1 cellular context compared by ENCODE assay signal in the genomic region with DNA sequence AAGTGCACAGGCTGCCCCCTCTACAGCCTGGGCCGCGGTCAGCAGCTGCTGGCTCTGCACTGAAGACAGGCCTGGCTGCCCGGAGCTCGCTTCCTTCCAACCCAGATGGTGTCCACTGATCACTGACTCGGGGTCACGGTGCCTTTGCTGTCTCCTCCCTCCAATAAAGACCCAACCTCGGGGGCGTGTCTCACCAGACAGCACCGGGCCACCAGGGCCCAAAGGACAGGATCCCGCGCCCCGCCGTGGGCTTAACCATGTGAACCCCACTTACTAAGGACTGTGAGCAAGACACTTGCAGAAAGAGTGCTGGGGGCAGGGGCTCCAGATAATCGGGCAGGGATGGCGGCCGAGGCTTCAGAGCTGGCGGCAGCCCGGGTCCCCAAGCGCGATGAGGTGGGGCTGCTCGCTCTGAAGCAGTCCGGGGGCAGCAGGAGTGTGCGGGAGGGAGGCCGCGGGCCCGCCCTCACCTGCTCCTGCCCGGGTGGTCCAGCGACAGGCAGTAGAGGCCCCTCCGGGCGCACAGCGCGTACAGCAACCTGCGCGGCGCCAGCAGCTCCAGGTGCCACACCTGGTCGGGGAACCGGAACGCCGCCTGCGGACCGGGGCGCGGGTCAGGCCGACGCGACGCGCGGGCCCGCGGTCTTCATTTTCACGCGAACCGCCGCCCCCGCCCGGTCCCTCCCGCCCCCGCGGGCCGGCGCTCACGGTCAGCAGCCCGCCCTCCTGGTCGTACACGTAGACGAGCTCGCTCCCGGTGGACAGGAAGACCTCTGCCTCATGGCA.
A peak's percentile ranks its signal among the peaks of the same experiment; 100 is the strongest.
TF ChIP-seq lines count a peak whose summit lies in the region.

No MANE protein-coding gene starts in this region.

TF ChIP-seq in HepG2, 621 proteins besides CTCF, POLR2A, EP300 and RAD21 (continued from another document and continues in another):
- TF ChIP-seq KLF16 (CRISPR knock-in tag; IDR thresholded peaks at IDR 0.05) (0 out of 4 replicates have a peak, but pooled peaks of 1 of the 2 experiments have one; percentile 49), ZNF713 (CRISPR knock-in tag; IDR thresholded peaks at IDR 0.05) (no peak), ZNF441 (CRISPR knock-in tag; IDR thresholded peaks at IDR 0.05; ENCODE audit: borderline replicate concordance) (no peak), MTA1 (CRISPR knock-in tag; IDR thresholded peaks at IDR 0.05; ENCODE audit: borderline replicate concordance) (peak; percentile 68; the same call in 1 of the 2 replicates), ZNF839 (CRISPR knock-in tag; IDR thresholded peaks at IDR 0.05; ENCODE audit: borderline replicate concordance) (no peak), ZNF781 (CRISPR knock-in tag; IDR thresholded peaks at IDR 0.05; ENCODE audit: borderline replicate concordance, not compliant biosample characterization) (peak; percentile 71), HDAC1 (CRISPR knock-in tag; IDR thresholded peaks at IDR 0.05) (peak; percentile 58), ARNT2 (CRISPR knock-in tag; IDR thresholded peaks at IDR 0.05; ENCODE audit: low read depth) (no peak), RBM22 (optimal IDR thresholded peaks at IDR 0.05; ENCODE audit: low read length) (no peak), ZNF720 (CRISPR knock-in tag; IDR thresholded peaks at IDR 0.05) (0 out of 2 replicates have a peak, but pooled peaks have one; percentile 56), CHCHD3 (CRISPR knock-in tag; IDR thresholded peaks at IDR 0.05) (peak; percentile 61; the same call in 1 of the 2 replicates), HMG20A (CRISPR knock-in tag; IDR thresholded peaks at IDR 0.05; ENCODE audit: borderline replicate concordance) (no peak), ZNF260 (CRISPR knock-in tag; IDR thresholded peaks at IDR 0.05; ENCODE audit: borderline replicate concordance, low read depth) (0 out of 2 replicates have a peak, but pooled peaks have one; percentile 41), ZNF768 (CRISPR knock-in tag; IDR thresholded peaks at IDR 0.05) (peak; percentile 60), SAP130 (CRISPR knock-in tag; IDR thresholded peaks at IDR 0.05; ENCODE audit: low read depth) (peak; percentile 52; the same call in 1 of the 2 replicates), ZNF883 (CRISPR knock-in tag; IDR thresholded peaks at IDR 0.05; ENCODE audit: not compliant biosample characterization) (no peak), ZMYM4 (CRISPR knock-in tag; IDR thresholded peaks at IDR 0.05) (no peak; the same call in 1 of the 2 replicates), ZNF790 (CRISPR knock-in tag; IDR thresholded peaks at IDR 0.05; ENCODE audit: borderline replicate concordance) (peak; percentile 97), ZNF660 (CRISPR knock-in tag; IDR thresholded peaks at IDR 0.05; ENCODE audit: borderline replicate concordance, low read depth) (no peak), NFYC (CRISPR knock-in tag; IDR thresholded peaks at IDR 0.05) (no peak), MXI1 (IDR thresholded peaks at IDR 0.05; ENCODE audit: borderline replicate concordance, low read depth, low read length) (peak; percentile 44; the same call in 1 of the 3 replicates), ZNF44 (CRISPR knock-in tag; IDR thresholded peaks at IDR 0.05) (peak; percentile 20; the same call in 1 of the 2 replicates), ZNF382 (CRISPR knock-in tag; IDR thresholded peaks at IDR 0.05; ENCODE audit: borderline replicate concordance) (no peak), ZNF230 (CRISPR knock-in tag; IDR thresholded peaks at IDR 0.05) (0 out of 2 replicates have a peak, but pooled peaks have one; percentile 69), ZNF556 (CRISPR knock-in tag; IDR thresholded peaks at IDR 0.05; ENCODE audit: borderline replicate concordance) (0 out of 2 replicates have a peak, but pooled peaks have one; percentile 1), GTF3A (CRISPR knock-in tag; conservative IDR thresholded peaks at IDR 0.05) (0 out of 2 replicates have a peak, but pooled peaks have one; percentile 16), RARA (CRISPR knock-in tag; IDR thresholded peaks at IDR 0.05) (0 out of 2 replicates have a peak, but pooled peaks have one; percentile 16), SOX5 (CRISPR knock-in tag; IDR thresholded peaks at IDR 0.05; ENCODE audit: borderline replicate concordance) (no peak), SALL1 (CRISPR knock-in tag; IDR thresholded peaks at IDR 0.05) (peak; percentile 8; the same call in 1 of the 2 replicates), ZNF878 (CRISPR knock-in tag; IDR thresholded peaks at IDR 0.05) (no peak), CAMTA2 (CRISPR knock-in tag; IDR thresholded peaks at IDR 0.05; ENCODE audit: borderline replicate concordance) (peak; percentile 60), NCOA1 (CRISPR knock-in tag; IDR thresholded peaks at IDR 0.05) (0 out of 2 replicates have a peak, but pooled peaks have one; percentile 35), GLI4 (CRISPR knock-in tag; IDR thresholded peaks at IDR 0.05; ENCODE audit: borderline replicate concordance) (peak; percentile 54; the same call in 1 of the 2 replicates), IKZF5 (CRISPR knock-in tag; IDR thresholded peaks at IDR 0.05) (peak; percentile 42), GATAD2A (CRISPR knock-in tag; IDR thresholded peaks at IDR 0.05) (no peak), MXD1 (CRISPR knock-in tag; IDR thresholded peaks at IDR 0.05) (peak; percentile 63; the same call in 1 of the 2 replicates), DNMT1 (CRISPR knock-in tag; IDR thresholded peaks at IDR 0.05) (0 out of 2 replicates have a peak, but pooled peaks have one; percentile 11), BHLHE40 (IDR thresholded peaks at IDR 0.05; ENCODE audit: low read length) (no peak), HNF1A (IDR thresholded peaks at IDR 0.05; ENCODE audit: low read depth) (no peak), HNF1A (CRISPR knock-in tag; IDR thresholded peaks at IDR 0.05; ENCODE audit: borderline replicate concordance) (0 out of 2 replicates have a peak, but pooled peaks have one; percentile 47), NR2C2 (CRISPR knock-in tag; IDR thresholded peaks at IDR 0.05; ENCODE audit: borderline replicate concordance) (no peak), ISX (CRISPR knock-in tag; conservative IDR thresholded peaks at IDR 0.05) (no peak), ZBTB10 (CRISPR knock-in tag; IDR thresholded peaks at IDR 0.05; ENCODE audit: borderline replicate concordance) (no peak)
- TF ChIP-seq, protein P1, sequence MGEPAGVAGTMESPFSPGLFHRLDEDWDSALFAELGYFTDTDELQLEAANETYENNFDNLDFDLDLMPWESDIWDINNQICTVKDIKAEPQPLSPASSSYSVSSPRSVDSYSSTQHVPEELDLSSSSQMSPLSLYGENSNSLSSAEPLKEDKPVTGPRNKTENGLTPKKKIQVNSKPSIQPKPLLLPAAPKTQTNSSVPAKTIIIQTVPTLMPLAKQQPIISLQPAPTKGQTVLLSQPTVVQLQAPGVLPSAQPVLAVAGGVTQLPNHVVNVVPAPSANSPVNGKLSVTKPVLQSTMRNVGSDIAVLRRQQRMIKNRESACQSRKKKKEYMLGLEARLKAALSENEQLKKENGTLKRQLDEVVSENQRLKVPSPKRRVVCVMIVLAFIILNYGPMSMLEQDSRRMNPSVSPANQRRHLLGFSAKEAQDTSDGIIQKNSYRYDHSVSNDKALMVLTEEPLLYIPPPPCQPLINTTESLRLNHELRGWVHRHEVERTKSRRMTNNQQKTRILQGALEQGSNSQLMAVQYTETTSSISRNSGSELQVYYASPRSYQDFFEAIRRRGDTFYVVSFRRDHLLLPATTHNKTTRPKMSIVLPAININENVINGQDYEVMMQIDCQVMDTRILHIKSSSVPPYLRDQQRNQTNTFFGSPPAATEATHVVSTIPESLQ (CRISPR knock-in tag; conservative IDR thresholded peaks at IDR 0.05), result no peak
- TF ChIP-seq, protein P2, sequence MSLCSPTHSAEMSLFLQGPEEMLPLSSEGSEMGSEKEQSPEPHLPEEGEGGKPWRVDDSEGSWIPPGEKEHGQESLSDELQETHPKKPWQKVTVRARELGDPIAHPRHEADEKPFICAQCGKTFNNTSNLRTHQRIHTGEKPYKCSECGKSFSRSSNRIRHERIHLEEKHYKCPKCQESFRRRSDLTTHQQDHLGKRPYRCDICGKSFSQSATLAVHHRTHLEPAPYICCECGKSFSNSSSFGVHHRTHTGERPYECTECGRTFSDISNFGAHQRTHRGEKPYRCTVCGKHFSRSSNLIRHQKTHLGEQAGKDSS (CRISPR knock-in tag; IDR thresholded peaks at IDR 0.05; ENCODE audit: borderline replicate concordance, low read depth), result 0 out of 2 replicates have a peak, but pooled peaks have one; percentile 56
- TF ChIP-seq, protein P3, sequence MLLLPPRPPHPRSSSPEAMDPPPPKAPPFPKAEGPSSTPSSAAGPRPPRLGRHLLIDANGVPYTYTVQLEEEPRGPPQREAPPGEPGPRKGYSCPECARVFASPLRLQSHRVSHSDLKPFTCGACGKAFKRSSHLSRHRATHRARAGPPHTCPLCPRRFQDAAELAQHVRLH (CRISPR knock-in tag; IDR thresholded peaks at IDR 0.05; ENCODE audit: borderline replicate concordance, low read depth), result peak; percentile 21; the same call in 1 of the 2 replicates
- TF ChIP-seq, protein P4, sequence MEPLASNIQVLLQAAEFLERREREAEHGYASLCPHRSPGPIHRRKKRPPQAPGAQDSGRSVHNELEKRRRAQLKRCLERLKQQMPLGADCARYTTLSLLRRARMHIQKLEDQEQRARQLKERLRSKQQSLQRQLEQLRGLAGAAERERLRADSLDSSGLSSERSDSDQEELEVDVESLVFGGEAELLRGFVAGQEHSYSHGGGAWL (CRISPR knock-in tag; IDR thresholded peaks at IDR 0.05), result no peak
- TF ChIP-seq, protein P5, sequence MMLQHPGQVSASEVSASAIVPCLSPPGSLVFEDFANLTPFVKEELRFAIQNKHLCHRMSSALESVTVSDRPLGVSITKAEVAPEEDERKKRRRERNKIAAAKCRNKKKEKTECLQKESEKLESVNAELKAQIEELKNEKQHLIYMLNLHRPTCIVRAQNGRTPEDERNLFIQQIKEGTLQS (CRISPR knock-in tag; IDR thresholded peaks at IDR 0.05), result no peak
